In the genomic region with DNA sequence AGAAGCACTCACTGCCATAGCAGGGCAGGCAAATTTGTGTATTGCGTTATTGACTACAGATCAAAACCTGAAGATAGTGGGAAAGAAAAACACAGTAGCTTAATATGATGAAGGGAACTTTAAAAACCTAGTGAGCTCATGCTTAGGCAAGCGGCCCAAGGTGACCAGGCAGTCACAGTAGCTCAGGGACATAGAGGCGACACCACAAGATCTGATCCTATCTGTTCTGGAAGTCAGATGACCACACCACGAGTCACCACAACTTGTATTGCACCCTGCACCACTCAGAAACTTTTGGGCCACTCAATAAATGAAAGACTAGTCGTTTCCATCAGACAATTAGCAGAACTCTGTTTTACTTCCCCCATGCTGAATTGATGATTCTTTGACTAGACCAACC, we compare ENCODE assay signal across 15 cellular contexts. TPM values are rescaled to one million over a fixed set of nuclear protein-coding genes. Genes with fewer than 3 reads are reported as not detected.
DNase-seq lines count a peak whose midpoint lies in the region; ATAC-seq and TF ChIP-seq lines count a peak whose summit lies in the region.
"Had no signal": no experiment of that assay in that cellular context is flagged by ENCODE, and none has a peak within 500 bp of the region (broad histone marks: within the 10 kb centered on the region; RNA-seq: fewer than 3 reads in every experiment).

No MANE protein-coding gene starts in this region.

- ATAC-seq in T-helper 17 cell, result no peak
- peak; percentile 23 for ATAC-seq in stimulated activated naive CD8-positive, alpha-beta T cell treated with anti-CD3 and anti-CD28 coated beads, Interleukin-15, Interleukin-2, amounts not matched to agents 100 U/mL and 50 U/mL, for 24 hours

- no peaks in the 10 kb centered on the region for H3K79me2 ChIP-seq in SK-N-SH (ENCODE audit: insufficient read depth)

- H3K27me3 ChIP-seq in SK-N-SH (ENCODE audit: insufficient read depth), result peaks cover 45% of the 10 kb centered on the region

- H3K9ac ChIP-seq in SK-N-SH, result no peak overlapping the region

- no peaks in the 10 kb centered on the region for H3K9me3 Mint-ChIP-seq in activated CD4-positive, alpha-beta T cell treated with anti-CD3 and anti-CD28 coated beads, Interleukin-2, amount 10 ng/mL, durations not matched to agents 24 days and 14 days
- H3K9me3 Mint-ChIP-seq: neural crest cell had no signal

- H3K9me3 ChIP-seq in T-helper 17 cell (ENCODE audit: control insufficient read depth, low read length, poor library complexity, severe bottlenecking) (no peaks in the 10 kb centered on the region), SK-N-SH (no peaks in the 10 kb centered on the region)
- H3K9me3 ChIP-seq: esophagus squamous epithelium had no signal

- H3K4me3 ChIP-seq in fibroblast of mammary gland (ENCODE audit: control insufficient read depth, low read depth, low read length) (no peak overlapping the region), SK-N-SH (ENCODE audit: low read depth in 2 of 2, low read length in 1 of 2) (no peak overlapping the region)
- H3K4me3 ChIP-seq: smooth muscle cell had no signal

- CTCF ChIA-PET in SK-N-SH (lab: Yijun Ruan, JAX), result no interaction called here

- peak overlapping the region; percentile 64 for H3K4me3 Mint-ChIP-seq in activated CD4-positive, alpha-beta T cell treated with anti-CD3 and anti-CD28 coated beads, Interleukin-2, amount 10 ng/mL, durations not matched to agents 24 days and 14 days
- peak overlapping the region; percentile 84 for H3K4me3 Mint-ChIP-seq in T-helper 17 cell
- H3K4me3 Mint-ChIP-seq: neural crest cell had no signal

- no peak overlapping the region for H3K4me2 ChIP-seq in SK-N-SH
- H3K4me2 ChIP-seq: smooth muscle cell had no signal

- H3K27me3 Mint-ChIP-seq in activated CD4-positive, alpha-beta T cell treated with anti-CD3 and anti-CD28 coated beads, Interleukin-2, amount 10 ng/mL, durations not matched to agents 24 days and 14 days, result peaks cover 9% of the 10 kb centered on the region
- H3K27me3 Mint-ChIP-seq in T-helper 17 cell, result no peaks in the 10 kb centered on the region

- no peak for TF ChIP-seq CTCF in fibroblast of mammary gland (conservative IDR thresholded peaks at IDR 0.05; ENCODE audit: control insufficient read depth, insufficient read depth, low read depth, low read length)
- TF ChIP-seq CTCF in SK-N-SH (IDR thresholded peaks at IDR 0.05), result no peak

- H3K4me1 Mint-ChIP-seq in activated CD4-positive, alpha-beta T cell treated with anti-CD3 and anti-CD28 coated beads, Interleukin-2, amount 10 ng/mL, durations not matched to agents 24 days and 14 days, result peaks cover 50% of the 10 kb centered on the region
- peaks cover 61% of the 10 kb centered on the region for H3K4me1 Mint-ChIP-seq in T-helper 17 cell

- H3K4me1 ChIP-seq in SK-N-SH (ENCODE audit: control insufficient read depth in 1 of 2, insufficient read depth in 2 of 2, low read depth in 1 of 2, low read length in 1 of 2), result no peaks in the 10 kb centered on the region

- WGBS in SK-N-SH (ENCODE audit: low lambda C conversion rate), result 1% methylated on average over 5 of the region's 5 CpGs

- no peak overlapping the region for H2AFZ ChIP-seq in SK-N-SH (ENCODE audit: low read depth)

- H3K27ac Mint-ChIP-seq in activated CD4-positive, alpha-beta T cell treated with anti-CD3 and anti-CD28 coated beads, Interleukin-2, amount 10 ng/mL, durations not matched to agents 24 days and 14 days, result peak overlapping the region; percentile 79
- H3K27ac Mint-ChIP-seq in T-helper 17 cell, result peak overlapping the region; percentile 98

- no peaks in the 10 kb centered on the region for H4K20me1 ChIP-seq in SK-N-SH (ENCODE audit: insufficient read depth)

- POLR2A ChIA-PET in SK-N-SH (lab: Yijun Ruan, JAX), result no interaction called here

- no peak overlapping the region for H3K27ac ChIP-seq in SK-N-SH (ENCODE audit: low read depth in 2 of 2, low read length in 1 of 2)
- H3K27ac ChIP-seq: HL-60 had no signal

- TF ChIP-seq RAD21 in SK-N-SH (IDR thresholded peaks at IDR 0.05; ENCODE audit: low read length), result no peak

- H3K36me3 Mint-ChIP-seq in activated CD4-positive, alpha-beta T cell treated with anti-CD3 and anti-CD28 coated beads, Interleukin-2, amount 10 ng/mL, durations not matched to agents 24 days and 14 days (ENCODE audit: low read depth), result no peaks in the 10 kb centered on the region
- peaks cover 9% of the 10 kb centered on the region for H3K36me3 Mint-ChIP-seq in T-helper 17 cell (ENCODE audit: low read depth)

- intact Hi-C loops in activated CD4-positive, alpha-beta T cell treated with anti-CD3 and anti-CD28 coated beads, Interleukin-2, amount 10 ng/mL, durations not matched to agents 24 days and 14 days (cut with micrococcal nuclease), result loop anchor here (1.0 to 10.0 kb wide), 10 partner anchors 86 to 1008 kb away; a partner anchor contains a TSS

- H3K36me3 ChIP-seq in SK-N-SH (replicated peaks in 1 of 2; ENCODE audit: control insufficient read depth in 1 of 2, insufficient read depth in 2 of 2, low read length in 1 of 2), result no peaks in the 10 kb centered on the region
- H3K36me3 ChIP-seq: esophagus squamous epithelium had no signal

- H3F3A ChIP-seq in SK-N-SH (replicated peaks; ENCODE audit: insufficient read depth), result no peaks in the 10 kb centered on the region

- H3K9me2 ChIP-seq in SK-N-SH, result no peaks in the 10 kb centered on the region

- DNase-seq in activated CD4-positive, alpha-beta T cell treated with anti-CD3 and anti-CD28 coated beads, Interleukin-2, amount 10 ng/mL, durations not matched to agents 24 days and 14 days, result no peak
- DNase-seq in activated CD4-positive, alpha-beta T cell treated with anti-CD3 and anti-CD28 coated beads for 1 hour, result no peak
- DNase-seq in T-helper 17 cell (no peak), fibroblast of mammary gland (ENCODE audit: low read depth) (peak; percentile 9), SK-N-SH (no peak), hepatic stellate cell (ENCODE audit: low spot score) (no peak), NCI-H526 treated with DMSO at 0.1 percent for 48 hours (lab: John Stamatoyannopoulos, UW) (no peak)
- peak; percentile 32 for DNase-seq in stimulated activated naive CD8-positive, alpha-beta T cell treated with anti-CD3 and anti-CD28 coated beads, Interleukin-15, Interleukin-2, amounts not matched to agents 100 U/mL and 50 U/mL, for 24 hours
- DNase-seq: ACHN, esophagus squamous epithelium, NCI-H1105 treated with DMSO at 0.1 percent for 48 hours, NCI-H69 had no signal

- no peak for TF ChIP-seq EP300 in SK-N-SH (IDR thresholded peaks at IDR 0.05; ENCODE audit: borderline replicate concordance in 1 of 2, low read depth in 1 of 2, low read length in 1 of 2)

TF ChIP-seq in SK-N-SH, 30 proteins besides CTCF, POLR2A, EP300 and RAD21 (continues in another document):
- TF ChIP-seq SIN3A (IDR thresholded peaks at IDR 0.05; ENCODE audit: borderline replicate concordance, low read depth, low read length) (no peak), ELF1 (IDR thresholded peaks at IDR 0.05) (no peak), JUND (IDR thresholded peaks at IDR 0.05) (no peak), RFX5 (IDR thresholded peaks at IDR 0.05; ENCODE audit: low read length) (no peak), TAF1 (IDR thresholded peaks at IDR 0.05; ENCODE audit: borderline replicate concordance, low read depth, low read length) (no peak)
- TF ChIP-seq, protein P1, sequence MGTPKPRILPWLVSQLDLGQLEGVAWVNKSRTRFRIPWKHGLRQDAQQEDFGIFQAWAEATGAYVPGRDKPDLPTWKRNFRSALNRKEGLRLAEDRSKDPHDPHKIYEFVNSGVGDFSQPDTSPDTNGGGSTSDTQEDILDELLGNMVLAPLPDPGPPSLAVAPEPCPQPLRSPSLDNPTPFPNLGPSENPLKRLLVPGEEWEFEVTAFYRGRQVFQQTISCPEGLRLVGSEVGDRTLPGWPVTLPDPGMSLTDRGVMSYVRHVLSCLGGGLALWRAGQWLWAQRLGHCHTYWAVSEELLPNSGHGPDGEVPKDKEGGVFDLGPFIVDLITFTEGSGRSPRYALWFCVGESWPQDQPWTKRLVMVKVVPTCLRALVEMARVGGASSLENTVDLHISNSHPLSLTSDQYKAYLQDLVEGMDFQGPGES (IDR thresholded peaks at IDR 0.05; ENCODE audit: low read depth, low read length), result no peak
- TF ChIP-seq, protein P2, sequence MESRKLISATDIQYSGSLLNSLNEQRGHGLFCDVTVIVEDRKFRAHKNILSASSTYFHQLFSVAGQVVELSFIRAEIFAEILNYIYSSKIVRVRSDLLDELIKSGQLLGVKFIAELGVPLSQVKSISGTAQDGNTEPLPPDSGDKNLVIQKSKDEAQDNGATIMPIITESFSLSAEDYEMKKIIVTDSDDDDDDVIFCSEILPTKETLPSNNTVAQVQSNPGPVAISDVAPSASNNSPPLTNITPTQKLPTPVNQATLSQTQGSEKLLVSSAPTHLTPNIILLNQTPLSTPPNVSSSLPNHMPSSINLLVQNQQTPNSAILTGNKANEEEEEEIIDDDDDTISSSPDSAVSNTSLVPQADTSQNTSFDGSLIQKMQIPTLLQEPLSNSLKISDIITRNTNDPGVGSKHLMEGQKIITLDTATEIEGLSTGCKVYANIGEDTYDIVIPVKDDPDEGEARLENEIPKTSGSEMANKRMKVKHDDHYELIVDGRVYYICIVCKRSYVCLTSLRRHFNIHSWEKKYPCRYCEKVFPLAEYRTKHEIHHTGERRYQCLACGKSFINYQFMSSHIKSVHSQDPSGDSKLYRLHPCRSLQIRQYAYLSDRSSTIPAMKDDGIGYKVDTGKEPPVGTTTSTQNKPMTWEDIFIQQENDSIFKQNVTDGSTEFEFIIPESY (IDR thresholded peaks at IDR 0.05; ENCODE audit: borderline replicate concordance, low read depth), result no peak

RNA-seq across cellular contexts. Expression of a gene that starts 4.9 kb away (rescaled TPM):
- total RNA-seq in activated CD4-positive, alpha-beta T cell treated with anti-CD3 and anti-CD28 coated beads, Interleukin-2, amount 10 ng/mL, durations not matched to agents 24 days and 14 days, result 1.1 and 2.0 TPM in 2 replicates
- total RNA-seq in T-helper 17 cell, result 10 to 100 TPM in 1 of 2 donors, 1 to 10 TPM in 1; 7.2 to 10.1 TPM
- polyA plus RNA-seq in SK-N-SH (2012; rRNA removed), result 0.03 TPM in 1 of 2 replicates, not detected in the other
- under 0.01 and 0.01 TPM in 2 replicates for polyA plus RNA-seq in SK-N-SH (2012; cell fraction: cytosol; rRNA removed)
- 0.02 TPM in 1 of 2 replicates, not detected in the other for polyA plus RNA-seq in SK-N-SH (2012; cell fraction: nucleus; rRNA removed)
- total RNA-seq: neural crest cell had no signal

Comparison
In these comparisons a context has a peak if more than half of its experiments do, and no peak if none do; other contexts are left out.
1. DNase-seq: peak in fibroblast of mammary gland (single experiment) and stimulated activated naive CD8-positive, alpha-beta T cell treated with anti-CD3 and anti-CD28 coated beads, Interleukin-15, Interleukin-2, amounts not matched to agents 100 U/mL and 50 U/mL, for 24 hours (single experiment); none in activated CD4-positive, alpha-beta T cell treated with anti-CD3 and anti-CD28 coated beads, Interleukin-2, amount 10 ng/mL, durations not matched to agents 24 days and 14 days (single experiment), activated CD4-positive, alpha-beta T cell treated with anti-CD3 and anti-CD28 coated beads for 1 hour (single experiment), T-helper 17 cell (0 of 3), SK-N-SH (single experiment), hepatic stellate cell (single experiment) and NCI-H526 treated with DMSO at 0.1 percent for 48 hours (single experiment).